ENCODE assay signal across 8 cellular contexts in the genomic region with DNA sequence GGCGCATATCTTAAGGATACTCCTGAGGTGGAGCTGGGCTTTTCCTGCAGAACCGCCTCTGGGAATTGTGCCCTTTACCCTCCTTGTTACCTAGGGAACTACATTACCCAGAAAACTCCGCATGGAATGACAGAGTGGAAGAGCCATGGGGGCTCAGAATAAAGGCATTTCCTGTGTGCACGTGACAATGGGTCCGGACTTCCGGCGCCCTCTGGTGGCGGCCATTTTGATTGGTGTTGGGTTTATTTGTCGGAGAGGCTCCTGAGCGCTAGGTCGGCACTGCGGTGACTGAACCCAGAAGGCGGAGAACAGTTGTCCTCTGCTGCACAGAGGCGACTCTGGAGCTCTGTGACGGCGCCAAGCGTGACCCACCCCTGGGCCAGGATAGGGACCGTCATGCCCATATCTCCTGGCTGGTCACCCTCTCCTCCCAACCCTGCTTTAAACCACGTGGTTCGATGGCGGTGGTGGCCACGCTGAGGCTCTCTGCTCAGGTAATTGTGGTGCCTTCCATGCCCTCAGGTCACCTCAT. TPM values are rescaled to one million over a fixed set of nuclear protein-coding genes. Genes with fewer than 3 reads are reported as not detected.
DNase-seq lines count a peak whose midpoint lies in the region; ATAC-seq and TF ChIP-seq lines count a peak whose summit lies in the region.

Gene ZNF587B, plus strand, starts transcription at position 229 of the 532 bp plus-strand sequence. Its CDS starts 230 bp downstream, at position 459.

- no peaks in the 10 kb centered on the region for H3K36me3 ChIP-seq in mucosa of stomach (ENCODE audit: control insufficient read depth, insufficient read depth, low read length)
- no peaks in the 10 kb centered on the region for H3K36me3 ChIP-seq in thoracic aorta

- H3K4me1 Mint-ChIP-seq in activated T-cell treated with anti-CD3 and anti-CD28 coated beads, Interleukin-2, amount 50 U/mL, for 72 hours (ENCODE audit: low read depth): peaks cover 6% of the 10 kb centered on the region

- H3K36me3 Mint-ChIP-seq in activated T-cell treated with anti-CD3 and anti-CD28 coated beads, Interleukin-2, amount 50 U/mL, for 72 hours (ENCODE audit: insufficient read depth in 2 of 2): peaks cover 5 to 14% of the 10 kb centered on the region in 2 donors

- no peaks in the 10 kb centered on the region for H3K4me1 ChIP-seq in mucosa of stomach (ENCODE audit: control insufficient read depth, insufficient read depth, low read length)
- no peaks in the 10 kb centered on the region for H3K4me1 ChIP-seq in thoracic aorta (ENCODE audit: control insufficient read depth in 1 of 2, low read depth in 2 of 2)

- H3K9me3 ChIP-seq in mucosa of stomach (ENCODE audit: control insufficient read depth, low read length) (no peaks in the 10 kb centered on the region), thoracic aorta (peaks cover 3% of the 10 kb centered on the region)

- no peaks in the 10 kb centered on the region for H3K27me3 Mint-ChIP-seq in activated T-cell treated with anti-CD3 and anti-CD28 coated beads, Interleukin-2, amount 50 U/mL, for 72 hours (ENCODE audit: low read depth)

- peak within 1 kb of the TSS in 1 of 2 donors; percentile 46 for H3K27ac ChIP-seq in thoracic aorta

- peak within 1 kb of the TSS; percentile 60 for H3K4me3 ChIP-seq in fibroblast of the aortic adventitia (ENCODE audit: low read depth, low read length)
- no peak within 1 kb of the TSS for H3K4me3 ChIP-seq in mucosa of stomach (ENCODE audit: low read length)
- H3K4me3 ChIP-seq in thoracic aorta: peak within 1 kb of the TSS; percentile 66

- TF ChIP-seq CTCF in fibroblast of the aortic adventitia (IDR thresholded peaks at IDR 0.05; ENCODE audit: insufficient read depth, low read length) (no peak), thoracic aorta (IDR thresholded peaks at IDR 0.05) (peak; percentile 18)

- H3K4me3 Mint-ChIP-seq in activated T-cell treated with anti-CD3 and anti-CD28 coated beads, Interleukin-2, amount 50 U/mL, for 72 hours: no peak within 1 kb of the TSS

- no peaks in the 10 kb centered on the region for H3K27me3 ChIP-seq in mucosa of stomach (ENCODE audit: control insufficient read depth, insufficient read depth, low read length)
- no peaks in the 10 kb centered on the region for H3K27me3 ChIP-seq in thoracic aorta (replicated peaks; ENCODE audit: insufficient read depth)

- H3K9me3 Mint-ChIP-seq in activated T-cell treated with anti-CD3 and anti-CD28 coated beads, Interleukin-2, amount 50 U/mL, for 72 hours: no peaks in the 10 kb centered on the region

- DNase-seq in Ammon's horn (ENCODE audit: low spot score): peak; percentile 64
- DNase-seq in LHCN-M2 (ENCODE audit: low read depth): peak; percentile 29
- DNase-seq in activated T-cell treated with anti-CD3 and anti-CD28 coated beads, Interleukin-2, amount 50 U/mL, for 72 hours: peak; percentile 21 to 37
- peak; percentile 62 for DNase-seq in fibroblast of the aortic adventitia (ENCODE audit: low read depth)
- no peak for DNase-seq in thoracic aorta (ENCODE audit: low spot score)
- no peak for DNase-seq in NCI-H2171 (lab: John Stamatoyannopoulos, UW)
- DNase-seq in NCI-H2227 (lab: John Stamatoyannopoulos, UW; ENCODE audit: unreplicated experiment): no peak

- ATAC-seq in activated T-cell treated with anti-CD3 and anti-CD28 coated beads, Interleukin-2, amount 50 U/mL, for 72 hours (replicated peaks in 1 of 2): no peak
- ATAC-seq in thoracic aorta (ENCODE audit: insufficient number of reproducible peaks, low FRiP score, low read depth): no peak

- peak within 1 kb of the TSS; percentile 3 for H3K27ac Mint-ChIP-seq in activated T-cell treated with anti-CD3 and anti-CD28 coated beads, Interleukin-2, amount 50 U/mL, for 72 hours

- peak within 1 kb of the TSS; percentile 29 for H3K9ac ChIP-seq in mucosa of stomach (ENCODE audit: low read length)

RNA-seq across cellular contexts. Expression of gene ZNF587B, which starts in this region (rescaled TPM):
- total RNA-seq in LHCN-M2 (2014; rRNA removed) (6.8 and 7.0 TPM in 2 replicates), fibroblast of the aortic adventitia (ENCODE audit: low replicate concordance) (18.3 and 38.7 TPM in 2 replicates), thoracic aorta (10 to 100 TPM; 11.9 to 35.8 TPM)
- 2.2 TPM for polyA plus RNA-seq in LHCN-M2 (2012)
- total RNA-seq in activated T-cell treated with anti-CD3 and anti-CD28 coated beads, Interleukin-2, amount 50 U/mL, for 72 hours: 10 to 100 TPM; 16.8 to 18.0 TPM

Comparison
In these comparisons a context has a peak if more than half of its experiments do, and no peak if none do; other contexts are left out.
1. DNase-seq: peak in Ammon's horn (single experiment), LHCN-M2 (single experiment), activated T-cell treated with anti-CD3 and anti-CD28 coated beads, Interleukin-2, amount 50 U/mL, for 72 hours (2 of 2) and fibroblast of the aortic adventitia (single experiment); none in thoracic aorta (single experiment), NCI-H2171 (single experiment) and NCI-H2227 (single experiment).